Comparison of ENCODE assay signal across 11 cellular contexts in the genomic region with DNA sequence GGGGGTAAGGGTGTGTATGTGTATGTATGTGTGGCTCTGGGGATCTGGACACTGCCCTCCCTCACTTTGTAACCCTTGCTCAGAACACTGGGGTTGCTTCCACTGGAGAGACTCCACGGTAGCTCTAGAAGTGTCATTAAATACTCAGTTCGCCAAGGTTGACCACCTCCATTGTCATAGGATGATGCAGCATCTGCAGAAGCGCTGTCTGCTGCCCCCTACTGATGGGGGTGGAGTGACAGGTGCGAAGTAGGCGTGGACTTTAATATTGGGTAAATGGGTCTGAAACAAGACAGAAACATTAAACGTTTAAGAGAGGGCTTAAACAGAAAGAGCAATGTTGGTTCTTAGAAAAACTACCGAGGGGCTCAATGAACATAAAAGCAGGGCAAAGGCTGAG. TPM values are rescaled to one million over a fixed set of nuclear protein-coding genes. Genes with fewer than 3 reads are reported as not detected.
A peak's percentile ranks its signal among the peaks of the same experiment; 100 is the strongest.
DNase-seq lines count a peak whose midpoint lies in the region; ATAC-seq and TF ChIP-seq lines count a peak whose summit lies in the region.
"Had no signal": no experiment of that assay in that cellular context is flagged by ENCODE, and none has a peak within 500 bp of the region (broad histone marks: within the 10 kb centered on the region; RNA-seq: fewer than 3 reads in every experiment).

No MANE protein-coding gene starts in this region.

- H3K9me3 ChIP-seq in neuronal stem cell (replicated peaks in 1 of 2; ENCODE audit: control insufficient read depth in 2 of 2, insufficient read depth in 1 of 2, low read depth in 1 of 2, low read length in 2 of 2) (no peaks in the 10 kb centered on the region), vagina (no peaks in the 10 kb centered on the region), esophagus squamous epithelium (no peaks in the 10 kb centered on the region)
- H3K9me3 ChIP-seq: gastrocnemius medialis had no signal

- peak in 2 of 3 experiments; percentile 9 to 16 for DNase-seq in NCI-H1417 (lab: John Stamatoyannopoulos, UW)
- DNase-seq in NCI-H1417 treated with DMSO at 0.1 percent for 48 hours (lab: John Stamatoyannopoulos, UW): no peak
- no peak for DNase-seq in GM13976 (ENCODE audit: low spot score)
- no peak for DNase-seq in memory B cell (ENCODE audit: low spot score in 2 of 2)
- no peak for DNase-seq in neuronal stem cell (ENCODE audit: low spot score)
- no peak for DNase-seq in vagina (ENCODE audit: extremely low spot score in 2 of 2)
- no peak for DNase-seq in esophagus squamous epithelium (lab: John Stamatoyannopoulos, UW)
- DNase-seq: gastrocnemius medialis, NCI-H1092 treated with DMSO at 0.1 percent for 48 hours had no signal

- H3K18ac ChIP-seq in neuronal stem cell (ENCODE audit: low read length): no peak overlapping the region

- H3K9ac ChIP-seq in neuronal stem cell (ENCODE audit: low read depth, low read length, poor library complexity): no peak overlapping the region

- H4K91ac ChIP-seq in neuronal stem cell (ENCODE audit: low read depth, low read length, poor library complexity): no peak overlapping the region

- no peak overlapping the region for H3K27ac Mint-ChIP-seq in memory B cell
- H3K27ac Mint-ChIP-seq: natural killer cell treated with Interleukin-12 subunit alpha and Interleukin-12 subunit beta and Interleukin-15 and Interleukin-18, amount 100 ng/mL, for 72 hours had no signal

- H3K14ac ChIP-seq in neuronal stem cell (ENCODE audit: low read length): no peak overlapping the region

- no CpG with 5 or more reads among the region's 7 CpGs for WGBS in neuronal stem cell (ENCODE audit: extremely low coverage in 2 of 2, insufficient read length in 2 of 2, insufficient replicate concordance in 1 of 2), 2 donors
- 77 to 80% methylated on average over 7 of the region's 7 CpGs for WGBS in esophagus squamous epithelium, 2 donors

- in situ Hi-C loops in GM13976 (cut with MboI; ENCODE audit: low sequenced_read_pairs, unreplicated experiment): no loop called here

- TF ChIP-seq CTCF in GM13976 (IDR thresholded peaks at IDR 0.05; ENCODE audit: borderline replicate concordance, control extremely low read depth, extremely low read depth, insufficient read depth, missing control alignments) (peak; percentile 19), WI38 (IDR thresholded peaks at IDR 0.05; ENCODE audit: low read depth, low read length) (0 out of 2 replicates have a peak, but pooled peaks have one; percentile 7), vagina (IDR thresholded peaks at IDR 0.05) (no peak), esophagus squamous epithelium (IDR thresholded peaks at IDR 0.05) (peak in 1 of 6 experiments; percentile 4)

- H2BK120ac ChIP-seq in neuronal stem cell (ENCODE audit: low read depth, low read length): no peak overlapping the region

- H3K36me3 ChIP-seq in neuronal stem cell (replicated peaks in 1 of 2; ENCODE audit: control insufficient read depth in 2 of 2, insufficient read depth in 2 of 2, low read length in 2 of 2) (peaks cover 16 to 91% of the 10 kb centered on the region in 2 donors), vagina (peaks cover 0 to 71% of the 10 kb centered on the region in 2 donors), esophagus squamous epithelium (peaks cover 8 to 100% (median 17%) of the 10 kb centered on the region in 3 donors)

- no peak overlapping the region for H3K4me3 ChIP-seq in WI38 (ENCODE audit: low read depth, low read length)
- H3K4me3 ChIP-seq in neuronal stem cell (ENCODE audit: low read length in 2 of 2): no peak overlapping the region
- H3K4me3 ChIP-seq in vagina: no peak overlapping the region
- no peak overlapping the region for H3K4me3 ChIP-seq in esophagus squamous epithelium
- H3K4me3 ChIP-seq: gastrocnemius medialis had no signal

- H3K4me2 ChIP-seq in neuronal stem cell (ENCODE audit: insufficient read depth, low read length, poor library complexity, severe bottlenecking): no peak overlapping the region

- no peaks in the 10 kb centered on the region for H3K9me3 Mint-ChIP-seq in memory B cell
- H3K9me3 Mint-ChIP-seq: natural killer cell treated with Interleukin-12 subunit alpha and Interleukin-12 subunit beta and Interleukin-15 and Interleukin-18, amount 100 ng/mL, for 72 hours had no signal

- H3K4me1 Mint-ChIP-seq in memory B cell: no peaks in the 10 kb centered on the region

- ATAC-seq in memory B cell (ENCODE audit: low read depth): peak; percentile 48
- ATAC-seq: gastrocnemius medialis; natural killer cell treated with Interleukin-12 subunit alpha and Interleukin-12 subunit beta and Interleukin-15 and Interleukin-18, amount 100 ng/mL, for 72 hours had no signal

- H3K27me3 ChIP-seq in neuronal stem cell (ENCODE audit: control insufficient read depth in 3 of 3, insufficient read depth in 3 of 3, low read depth in 1 of 3, low read length in 3 of 3): no peaks in the 10 kb centered on the region
- no peaks in the 10 kb centered on the region for H3K27me3 ChIP-seq in vagina
- no peaks in the 10 kb centered on the region for H3K27me3 ChIP-seq in esophagus squamous epithelium
- H3K27me3 ChIP-seq: gastrocnemius medialis had no signal

- H2BK15ac ChIP-seq in neuronal stem cell (ENCODE audit: low read length): no peak overlapping the region

- H3K27ac ChIP-seq in neuronal stem cell (replicated peaks; ENCODE audit: low read length): no peak overlapping the region
- H3K27ac ChIP-seq in vagina: no peak overlapping the region
- H3K27ac ChIP-seq in esophagus squamous epithelium: no peak overlapping the region
- H3K27ac ChIP-seq: gastrocnemius medialis had no signal

- H3K23ac ChIP-seq in neuronal stem cell (ENCODE audit: low read depth, low read length, poor library complexity): no peak overlapping the region

- intact Hi-C loops in vagina (cut with DNase I): no loop called here
- intact Hi-C loops in esophagus squamous epithelium (cut with DNase I): no loop called here

- H3K79me1 ChIP-seq in neuronal stem cell (ENCODE audit: low read depth, low read length): no peaks in the 10 kb centered on the region

- H2BK5ac ChIP-seq in neuronal stem cell (ENCODE audit: low read length): no peak overlapping the region

- no peak for TF ChIP-seq POLR2A in vagina (IDR thresholded peaks at IDR 0.05)
- no peak for TF ChIP-seq POLR2A in esophagus squamous epithelium (IDR thresholded peaks at IDR 0.05)

- H3K4ac ChIP-seq in neuronal stem cell (ENCODE audit: low read length): no peak overlapping the region

- H2BK12ac ChIP-seq in neuronal stem cell (ENCODE audit: low read length): no peak overlapping the region

- no peak overlapping the region for H2AFZ ChIP-seq in neuronal stem cell (ENCODE audit: low read length)

- H3K4me1 ChIP-seq in neuronal stem cell (ENCODE audit: control insufficient read depth in 2 of 2, insufficient read depth in 1 of 2, low read depth in 1 of 2, low read length in 2 of 2): no peaks in the 10 kb centered on the region
- no peaks in the 10 kb centered on the region for H3K4me1 ChIP-seq in vagina
- no peaks in the 10 kb centered on the region for H3K4me1 ChIP-seq in esophagus squamous epithelium

- H2AK5ac ChIP-seq in neuronal stem cell (ENCODE audit: low read depth, low read length): no peak overlapping the region

- H4K8ac ChIP-seq in neuronal stem cell (ENCODE audit: low read depth, low read length): no peak overlapping the region

- H3K4me3 Mint-ChIP-seq in memory B cell: no peak overlapping the region
- H3K4me3 Mint-ChIP-seq: natural killer cell treated with Interleukin-12 subunit alpha and Interleukin-12 subunit beta and Interleukin-15 and Interleukin-18, amount 100 ng/mL, for 72 hours had no signal

- H3K36me3 Mint-ChIP-seq in memory B cell: peaks cover 42% of the 10 kb centered on the region

- H3K27me3 Mint-ChIP-seq in memory B cell: no peaks in the 10 kb centered on the region
- H3K27me3 Mint-ChIP-seq: natural killer cell treated with Interleukin-12 subunit alpha and Interleukin-12 subunit beta and Interleukin-15 and Interleukin-18, amount 100 ng/mL, for 72 hours had no signal

RNA-seq across cellular contexts. Expression of a gene that starts 35.5 kb away (rescaled TPM):
- 3.2 TPM for polyA plus RNA-seq in neuronal stem cell (2013, experiment 1 of 2)
- polyA plus RNA-seq in neuronal stem cell (2013, experiment 2 of 2): 3.3 TPM
- 0.98 TPM for total RNA-seq in vagina
- total RNA-seq in esophagus squamous epithelium: under 1 TPM in 2 of 4 donors, not detected in 2; 0.18 to 0.19 TPM
- total RNA-seq: gastrocnemius medialis had no signal

Comparison
In these comparisons a context has a peak if more than half of its experiments do, and no peak if none do; other contexts are left out.
1. DNase-seq: peak in NCI-H1417 (2 of 3); none in NCI-H1417 treated with DMSO at 0.1 percent for 48 hours (single experiment), GM13976 (single experiment), memory B cell (0 of 2), neuronal stem cell (single experiment), vagina (0 of 2) and esophagus squamous epithelium (single experiment).
2. CTCF ChIP-seq: peak in GM13976 (single experiment) and WI38 (single experiment); none in vagina (0 of 3).